Comparison of ENCODE assay signal across 36 cellular contexts in genomic region chr3:129929383-129929782, GRCh38. TPM values are rescaled to one million over a fixed set of nuclear protein-coding genes. Genes with fewer than 3 reads are reported as not detected.
"Had no signal": no experiment of that assay in that cellular context is flagged by ENCODE, and none has a peak within 500 bp of the region (broad histone marks: within the 10 kb centered on the region; RNA-seq: fewer than 3 reads in every experiment).

No MANE protein-coding gene starts in this region.

- H3K36me3 ChIP-seq: ascending aorta, breast epithelium, cardiac muscle cell, colonic mucosa, esophagus squamous epithelium, gastroesophageal sphincter, heart right ventricle had no signal

- H3K27ac ChIP-seq: ascending aorta, breast epithelium, cardiac muscle cell, colonic mucosa, epithelial cell of prostate, esophagus squamous epithelium, gastroesophageal sphincter, heart right ventricle, hepatocyte, VCaP had no signal

- ATAC-seq: activated CD4-positive, alpha-beta T cell treated with anti-CD3 and anti-CD28 coated beads for 36 hours; activated naive CD4-positive, alpha-beta T cell treated with anti-CD3 and anti-CD28 coated beads, Interleukin-2, amount 50 U/mL, for 72 hours; activated T-cell treated with anti-CD3 and anti-CD28 coated beads, Interleukin-2, amount 50 U/mL, for 4 hours; activated T-helper 17 cell treated with anti-CD3 and anti-CD28 coated beads, Interleukin-2, amount 50 U/mL, for 72 hours; gastroesophageal sphincter; heart right ventricle; T-helper 17 cell had no signal

- H3K4me1 Mint-ChIP-seq: activated CD4-positive, alpha-beta T cell treated with anti-CD3 and anti-CD28 coated beads for 36 hours; activated naive CD4-positive, alpha-beta T cell treated with anti-CD3 and anti-CD28 coated beads, Interleukin-2, amount 10 ng/mL, durations not matched to agents 7 days and 5 days; activated naive CD8-positive, alpha-beta T cell treated with anti-CD3 and anti-CD28 coated beads, Interleukin-2, amount 10 ng/mL, durations not matched to agents 7 days and 5 days; activated T-helper 17 cell treated with anti-CD3 and anti-CD28 coated beads, Interleukin-2, amount 50 U/mL, for 72 hours; brain; T-helper 17 cell had no signal

- DNase-seq: activated B cell treated with CpG ODN at 0.5 μM for 24 hours; activated CD4-positive, alpha-beta memory T cell treated with anti-CD3 and anti-CD28 coated beads for 36 hours; activated CD4-positive, alpha-beta T cell treated with anti-CD3 and anti-CD28 coated beads for 36 hours; activated CD4-positive, alpha-beta T cell treated with anti-CD3 and anti-CD28 coated beads, Interleukin-2, amount 10 ng/mL, durations not matched to agents 24 days and 14 days; activated CD4-positive, CD25-positive, alpha-beta regulatory T cell treated with anti-CD3 and anti-CD28 coated beads, Interleukin-2, amount 50 U/mL, for 72 hours; activated gamma-delta T cell; activated naive CD4-positive, alpha-beta T cell; activated naive CD4-positive, alpha-beta T cell treated with anti-CD3 and anti-CD28 coated beads, Interleukin-2, amount 10 ng/mL, durations not matched to agents 7 days and 5 days; activated naive CD8-positive, alpha-beta T cell treated with anti-CD3 and anti-CD28 coated beads, Interleukin-2, amount 10 ng/mL, durations not matched to agents 7 days and 5 days; activated T-cell treated with anti-CD3 and anti-CD28 coated beads, Interleukin-2, amount 50 U/mL, for 4 hours; central memory CD4-positive, alpha-beta T cell; cerebellar nuclear complex; colonic mucosa; effector CD8-positive, alpha-beta T cell; esophagus squamous epithelium; foreskin melanocyte; heart right ventricle; T-helper 1 cell; T-helper 17 cell had no signal

- H3K4me3 ChIP-seq: ascending aorta, breast epithelium, cardiac muscle cell, colonic mucosa, esophagus squamous epithelium, gastroesophageal sphincter, heart right ventricle, hepatocyte had no signal

- H3K27me3 ChIP-seq: ascending aorta, breast epithelium, colonic mucosa, hepatocyte had no signal

- H3K27ac Mint-ChIP-seq: activated B cell treated with CpG ODN at 0.5 μM for 24 hours; activated CD4-positive, alpha-beta memory T cell treated with anti-CD3 and anti-CD28 coated beads for 36 hours; activated CD4-positive, alpha-beta T cell treated with anti-CD3 and anti-CD28 coated beads for 36 hours; activated CD4-positive, alpha-beta T cell treated with anti-CD3 and anti-CD28 coated beads, Interleukin-2, amount 10 ng/mL, durations not matched to agents 24 days and 14 days; activated naive CD4-positive, alpha-beta T cell treated with anti-CD3 and anti-CD28 coated beads, Interleukin-2, amount 10 ng/mL, durations not matched to agents 7 days and 5 days; activated naive CD4-positive, alpha-beta T cell treated with anti-CD3 and anti-CD28 coated beads, Interleukin-2, amount 50 U/mL, for 72 hours; activated naive CD8-positive, alpha-beta T cell treated with anti-CD3 and anti-CD28 coated beads, Interleukin-2, amount 10 ng/mL, durations not matched to agents 7 days and 5 days; activated T-helper 17 cell treated with anti-CD3 and anti-CD28 coated beads, Interleukin-2, amount 50 U/mL, for 72 hours; brain; T-helper 17 cell; T-helper 2 cell treated with Interferon-gamma antibody and Interleukin-4, amounts not matched to agents 5 μg/mL and 100 μg/mL, for 36 hours had no signal

- H3K36me3 Mint-ChIP-seq: activated naive CD8-positive, alpha-beta T cell treated with anti-CD3 and anti-CD28 coated beads, Interleukin-2, amount 10 ng/mL, durations not matched to agents 7 days and 5 days; brain had no signal

- H3K9me3 ChIP-seq: colonic mucosa had no signal

- H3K4me1 ChIP-seq: ascending aorta, breast epithelium, colonic mucosa had no signal

- H3K4me3 Mint-ChIP-seq: activated B cell treated with CpG ODN at 0.5 μM for 24 hours; activated CD4-positive, alpha-beta memory T cell treated with anti-CD3 and anti-CD28 coated beads for 36 hours; activated CD4-positive, alpha-beta T cell treated with anti-CD3 and anti-CD28 coated beads for 36 hours; activated CD4-positive, alpha-beta T cell treated with anti-CD3 and anti-CD28 coated beads, Interleukin-2, amount 10 ng/mL, durations not matched to agents 24 days and 14 days; activated naive CD4-positive, alpha-beta T cell treated with anti-CD3 and anti-CD28 coated beads, Interleukin-2, amount 10 ng/mL, durations not matched to agents 7 days and 5 days; activated naive CD8-positive, alpha-beta T cell treated with anti-CD3 and anti-CD28 coated beads, Interleukin-2, amount 10 ng/mL, durations not matched to agents 7 days and 5 days; activated T-cell treated with anti-CD3 and anti-CD28 coated beads, Interleukin-2, amount 50 U/mL, for 4 hours; activated T-helper 17 cell treated with anti-CD3 and anti-CD28 coated beads, Interleukin-2, amount 50 U/mL, for 72 hours; brain; T-helper 17 cell; T-helper 2 cell treated with Interferon-gamma antibody and Interleukin-4, amounts not matched to agents 5 μg/mL and 100 μg/mL, for 36 hours had no signal

RNA-seq across cellular contexts. Expression of gene TRH, which starts 45.1 kb away (rescaled TPM):
- total RNA-seq: activated B cell treated with CpG ODN at 0.5 μM for 24 hours; activated CD4-positive, alpha-beta memory T cell treated with anti-CD3 and anti-CD28 coated beads for 36 hours; activated CD4-positive, alpha-beta T cell treated with anti-CD3 and anti-CD28 coated beads for 36 hours; activated CD4-positive, alpha-beta T cell treated with anti-CD3 and anti-CD28 coated beads, Interleukin-2, amount 10 ng/mL, durations not matched to agents 24 days and 14 days; activated naive CD4-positive, alpha-beta T cell treated with anti-CD3 and anti-CD28 coated beads, Interleukin-2, amount 50 U/mL, for 72 hours; activated naive CD8-positive, alpha-beta T cell treated with anti-CD3 and anti-CD28 coated beads, Interleukin-2, amount 10 ng/mL, durations not matched to agents 7 days and 5 days; activated T-cell treated with anti-CD3 and anti-CD28 coated beads, Interleukin-2, amount 50 U/mL, for 4 hours; activated T-helper 17 cell treated with anti-CD3 and anti-CD28 coated beads, Interleukin-2, amount 50 U/mL, for 72 hours; ascending aorta; breast epithelium; colonic mucosa; dermis microvascular lymphatic vessel endothelial cell; endothelial cell of umbilical vein; esophagus squamous epithelium; fibroblast of lung; fibroblast of villous mesenchyme; glomerular endothelial cell; hepatocyte; T-helper 17 cell had no signal
- polyA plus RNA-seq: endothelial cell of umbilical vein, esophagus, fibroblast of lung had no signal
